ENCODE assay signal across 8 cellular contexts in the genomic region with DNA sequence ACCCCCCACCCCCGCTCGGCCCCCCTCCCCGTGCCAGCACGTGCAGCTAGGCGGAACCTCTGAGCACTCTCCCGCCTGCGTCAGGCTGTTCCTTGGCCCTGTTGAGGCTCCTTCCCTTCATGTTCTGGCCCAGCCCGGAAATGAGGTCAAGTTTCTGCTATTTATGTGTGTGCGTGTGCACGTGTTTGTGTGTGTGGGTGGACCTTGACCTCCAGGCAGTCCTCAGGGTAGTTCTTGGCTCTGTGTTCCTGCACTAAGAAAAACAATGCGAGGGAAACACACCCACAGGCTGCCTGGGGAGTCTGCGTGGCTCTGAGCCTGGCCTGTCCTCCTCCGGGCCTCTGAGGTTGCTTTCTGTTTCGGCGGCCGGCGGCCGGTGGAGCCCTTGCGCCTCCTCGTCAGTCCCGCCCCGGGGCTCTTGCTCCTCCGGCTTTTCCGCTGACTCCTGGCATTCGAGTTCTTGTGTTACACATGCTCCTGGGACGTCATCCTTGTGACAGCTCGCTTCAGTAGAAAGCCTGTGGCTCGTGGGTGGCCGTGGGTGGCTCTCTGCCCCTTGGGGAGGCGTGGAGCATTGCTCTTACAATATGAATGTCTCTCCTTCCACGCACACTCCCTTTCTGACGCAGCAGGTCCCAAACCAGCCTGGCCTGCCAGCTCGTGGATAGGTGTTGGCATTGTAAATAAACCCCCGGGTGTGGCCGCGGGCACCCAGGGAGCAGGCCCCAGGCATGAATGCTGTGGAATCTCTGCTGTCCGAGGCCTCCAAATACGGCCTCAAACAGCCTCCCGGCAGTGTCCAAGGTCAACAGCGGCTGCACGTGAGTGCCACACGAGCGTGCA. TPM values are rescaled to one million over a fixed set of nuclear protein-coding genes. Genes with fewer than 3 reads are reported as not detected.
DNase-seq lines count a peak whose midpoint lies in the region; ATAC-seq and TF ChIP-seq lines count a peak whose summit lies in the region.

No MANE protein-coding gene starts in this region.

- H3K36me3 ChIP-seq in thymus (ENCODE audit: control insufficient read depth, insufficient read depth): peaks cover 6% of the 10 kb centered on the region

- 45% methylated on average over 43 of the region's 43 CpGs for whole genome bisulfite sequencing in thymus

- H3K4me3 ChIP-seq in thymus (ENCODE audit: low read length): peak overlapping the region; percentile 41

- H3K27ac ChIP-seq in thymus (ENCODE audit: low read depth): peak overlapping the region; percentile 93

- H3K27me3 ChIP-seq in thymus (ENCODE audit: control insufficient read depth, insufficient read depth): no peaks in the 10 kb centered on the region

- no peak for TF ChIP-seq CTCF in omental fat pad (IDR thresholded peaks at IDR 0.05)

- peaks cover 21% of the 10 kb centered on the region for H3K4me1 ChIP-seq in thymus (ENCODE audit: control insufficient read depth, insufficient read depth, low read length)

- DNase-seq in DMS53 (lab: John Stamatoyannopoulos, UW) (peak; percentile 65), DMS53 treated with DMSO at 0.1 percent for 48 hours (lab: John Stamatoyannopoulos, UW; ENCODE audit: unreplicated experiment) (no peak), RKO (ENCODE audit: low spot score) (peak; percentile 98), glomerular endothelial cell (ENCODE audit: extremely low read depth, low read depth, low spot score) (peak; percentile 87), omental fat pad (ENCODE audit: low spot score) (peak; percentile 88)
- DNase-seq in activated naive CD4-positive, alpha-beta T cell treated with anti-CD3 and anti-CD28 coated beads, Interleukin-2, amount 50 U/mL, for 16 hours: peak; percentile 48

- ATAC-seq in HG02943 (IDR thresholded peaks at IDR 0.05; ENCODE audit: low read depth, unreplicated experiment): peak; percentile 53
- ATAC-seq in omental fat pad (ENCODE audit: low FRiP score): peak; percentile 83

- no peaks in the 10 kb centered on the region for H3K9me3 ChIP-seq in thymus (ENCODE audit: control insufficient read depth)

RNA-seq across cellular contexts. Expression of a gene that starts 10.0 kb away (rescaled TPM):
- total RNA-seq in glomerular endothelial cell (7.3 and 7.9 TPM in 2 replicates), omental fat pad (10 to 100 TPM; 26.1 to 67.4 (median 55.6) TPM)
- polyA plus RNA-seq in thymus: 13.4 TPM

RNA-seq across cellular contexts. Expression of a gene that starts 56.4 kb away (rescaled TPM):
- total RNA-seq in glomerular endothelial cell: 0.23 and 7.8 TPM in 2 replicates
- total RNA-seq in omental fat pad: under 1 TPM in 2 of 4 donors, not detected in 2; 0.24 to 0.25 TPM
- 0.14 TPM for polyA plus RNA-seq in thymus
